ENCODE assay signal across 3 cellular contexts in the genomic region with DNA sequence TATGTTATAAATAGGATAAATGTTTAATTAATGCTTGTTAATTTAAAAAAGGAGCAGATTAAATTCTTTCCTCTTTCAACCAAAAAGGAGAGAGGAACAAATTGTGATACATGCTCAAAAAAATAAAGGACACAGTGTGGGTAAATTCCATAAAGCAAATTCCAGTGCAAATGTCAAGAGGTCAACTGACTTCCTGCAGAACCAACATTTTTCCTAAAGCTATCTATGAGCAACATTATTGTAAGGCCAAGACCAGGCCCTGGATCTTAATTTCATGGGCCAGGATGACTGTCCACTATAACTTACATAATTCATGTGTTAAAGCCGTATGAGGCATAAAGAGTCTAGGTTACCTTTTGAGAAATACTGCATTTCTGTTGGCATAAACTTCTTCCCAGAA.
"Had no signal": no experiment of that assay in that cellular context is flagged by ENCODE, and none has a peak within 500 bp of the region (broad histone marks: within the 10 kb centered on the region; RNA-seq: fewer than 3 reads in every experiment).

No MANE protein-coding gene starts in this region.

- DNase-seq: GDM1, GF-D8 had no signal

- H3K4me3 ChIP-seq: GM12878 had no signal

- ATAC-seq: GM12878 had no signal
